Comparison of ENCODE assay signal across 8 cellular contexts in genomic region chr15:35991386-35991785, GRCh38.
"Had no signal": no experiment of that assay in that cellular context is flagged by ENCODE, and none has a peak within 500 bp of the region (broad histone marks: within the 10 kb centered on the region; RNA-seq: fewer than 3 reads in every experiment).

No MANE protein-coding gene starts in this region.

- H3K9me3 ChIP-seq: HAP-1 had no signal

- H3K4me1 Mint-ChIP-seq: IgD-negative memory B cell had no signal

- H3K36me3 ChIP-seq: HAP-1 had no signal

- H3K36me3 Mint-ChIP-seq: IgD-negative memory B cell had no signal

- H3K9me3 Mint-ChIP-seq: HFFc6 had no signal

- H3K27ac Mint-ChIP-seq: HFFc6, IgD-negative memory B cell had no signal

- ATAC-seq: HCT116 had no signal

- H3K4me3 ChIP-seq: GM23248, HAP-1 had no signal

- H3K27ac ChIP-seq: GM23248 had no signal

- DNase-seq: GM23248, GOT3, H7, HFFc6, KBM-7 had no signal

- H3K4me3 Mint-ChIP-seq: HFFc6, IgD-negative memory B cell had no signal

- H3K9ac ChIP-seq: GM23248 had no signal

- H3K27me3 Mint-ChIP-seq: IgD-negative memory B cell had no signal
